ENCODE assay signal across 9 cellular contexts in genomic region chr1:67162954-67163353, GRCh38. TPM values are rescaled to one million over a fixed set of nuclear protein-coding genes. Genes with fewer than 3 reads are reported as not detected.
DNase-seq lines count a peak whose midpoint lies in the region; ATAC-seq and TF ChIP-seq lines count a peak whose summit lies in the region.
"Had no signal": no experiment of that assay in that cellular context is flagged by ENCODE, and none has a peak within 500 bp of the region (broad histone marks: within the 10 kb centered on the region; RNA-seq: fewer than 3 reads in every experiment).

No MANE protein-coding gene starts in this region.

- peak overlapping the region; percentile 78 to 99 for H3K27ac Mint-ChIP-seq in activated naive CD4-positive, alpha-beta T cell treated with anti-CD3 and anti-CD28 coated beads, Interleukin-2, amount 50 U/mL, for 72 hours

- H3K36me3 Mint-ChIP-seq in activated naive CD4-positive, alpha-beta T cell treated with anti-CD3 and anti-CD28 coated beads, Interleukin-2, amount 50 U/mL, for 72 hours: peaks cover 0 to 25% of the 10 kb centered on the region in 2 donors

- H3K9me3 Mint-ChIP-seq in activated naive CD4-positive, alpha-beta T cell treated with anti-CD3 and anti-CD28 coated beads, Interleukin-2, amount 50 U/mL, for 72 hours: no peaks in the 10 kb centered on the region

- TF ChIP-seq POLR2A in gastroesophageal sphincter (IDR thresholded peaks at IDR 0.05): no peak

- WGBS in psoas muscle, 3 donors: 76 to 85% (median 80%) methylated on average over 2 of the region's 2 CpGs
- WGBS in gastroesophageal sphincter (ENCODE audit: low coverage in 1 of 2), 2 donors: 78% methylated on average over 1 of the region's 2 CpGs; no CpG with 5 or more reads in 1 of the 2 donors

- intact Hi-C loops in psoas muscle (cut with DNase I): no loop called here

- TF ChIP-seq EP300 in gastroesophageal sphincter (IDR thresholded peaks at IDR 0.05): no peak

- ATAC-seq in HG03565 (IDR thresholded peaks at IDR 0.05; ENCODE audit: unreplicated experiment): peak; percentile 63
- ATAC-seq in activated naive CD4-positive, alpha-beta T cell treated with anti-CD3 and anti-CD28 coated beads, Interleukin-2, amount 50 U/mL, for 72 hours: peak; percentile 76 to 83
- ATAC-seq in stimulated activated naive CD8-positive, alpha-beta T cell treated with anti-CD3 and anti-CD28 coated beads, Interleukin-15, Interleukin-2, amounts not matched to agents 100 U/mL and 50 U/mL, for 24 hours: peak; percentile 83
- no peak for ATAC-seq in psoas muscle
- no peak for ATAC-seq in gastroesophageal sphincter

- H3K4me1 ChIP-seq in psoas muscle (no peaks in the 10 kb centered on the region), gastroesophageal sphincter (no peaks in the 10 kb centered on the region)
- H3K4me1 ChIP-seq: BLaER1 treated with 17β-estradiol and CSF1 and Interleukin-3, amounts not matched to agents 10 nM and 100 nM had no signal

- peak; percentile 52 for DNase-seq in activated naive CD4-positive, alpha-beta T cell treated with Interleukin-2 at 50 U/mL for 16 hours
- DNase-seq in activated naive CD4-positive, alpha-beta T cell (lab: John Stamatoyannopoulos, UW): no peak
- peak; percentile 56 to 69 for DNase-seq in activated naive CD4-positive, alpha-beta T cell treated with anti-CD3 and anti-CD28 coated beads, Interleukin-2, amount 50 U/mL, for 72 hours (ENCODE audit: low spot score in 2 of 2)
- peak; percentile 52 for DNase-seq in stimulated activated naive CD8-positive, alpha-beta T cell treated with anti-CD3 and anti-CD28 coated beads, Interleukin-15, Interleukin-2, amounts not matched to agents 100 U/mL and 50 U/mL, for 24 hours
- DNase-seq in psoas muscle (no peak), NCI-H187 treated with DMSO at 0.1 percent for 48 hours (lab: John Stamatoyannopoulos, UW) (no peak)

- no peaks in the 10 kb centered on the region for H3K27me3 ChIP-seq in psoas muscle (ENCODE audit: insufficient read depth in 3 of 3, low read length in 2 of 3)
- H3K27me3 ChIP-seq in gastroesophageal sphincter: peaks cover 3% of the 10 kb centered on the region
- H3K27me3 ChIP-seq: BLaER1 treated with 17β-estradiol and CSF1 and Interleukin-3, amounts not matched to agents 10 nM and 100 nM had no signal

- H3K9me3 ChIP-seq in psoas muscle: no peaks in the 10 kb centered on the region
- H3K9me3 ChIP-seq in gastroesophageal sphincter: no peaks in the 10 kb centered on the region

- H3K4me3 ChIP-seq in psoas muscle (no peak overlapping the region), gastroesophageal sphincter (no peak overlapping the region)
- H3K4me3 ChIP-seq: BLaER1 treated with 17β-estradiol and CSF1 and Interleukin-3, amounts not matched to agents 10 nM and 100 nM had no signal

- no peaks in the 10 kb centered on the region for H3K36me3 ChIP-seq in psoas muscle (ENCODE audit: insufficient read depth in 1 of 2, low read depth in 1 of 2)
- no peaks in the 10 kb centered on the region for H3K36me3 ChIP-seq in gastroesophageal sphincter
- H3K36me3 ChIP-seq: BLaER1 treated with 17β-estradiol and CSF1 and Interleukin-3, amounts not matched to agents 10 nM and 100 nM had no signal

- H3K27ac ChIP-seq in psoas muscle: no peak overlapping the region
- H3K27ac ChIP-seq in gastroesophageal sphincter: no peak overlapping the region
- H3K27ac ChIP-seq: BLaER1 treated with 17β-estradiol and CSF1 and Interleukin-3, amounts not matched to agents 10 nM and 100 nM had no signal

- TF ChIP-seq CTCF in psoas muscle (IDR thresholded peaks at IDR 0.05): no peak
- TF ChIP-seq CTCF in gastroesophageal sphincter (IDR thresholded peaks at IDR 0.05): no peak

RNA-seq across cellular contexts. Expression of gene IL23R, which starts 3.3 kb away (rescaled TPM):
- 10 to 100 TPM in 1 of 2 donors, under 1 TPM in 1; 0.87 to 15.6 TPM for total RNA-seq in activated naive CD4-positive, alpha-beta T cell treated with anti-CD3 and anti-CD28 coated beads, Interleukin-2, amount 50 U/mL, for 72 hours
- not detected for total RNA-seq in psoas muscle
- not detected for polyA plus RNA-seq in psoas muscle
- total RNA-seq in gastroesophageal sphincter: not detected

RNA-seq across cellular contexts. Expression of gene C1orf141, which starts 28.2 kb away (rescaled TPM):
- total RNA-seq in activated naive CD4-positive, alpha-beta T cell treated with anti-CD3 and anti-CD28 coated beads, Interleukin-2, amount 50 U/mL, for 72 hours: under 1 TPM in 1 of 2 donors, not detected in 1; 0.41 TPM
- total RNA-seq in psoas muscle: not detected
- polyA plus RNA-seq in psoas muscle: not detected
- total RNA-seq in gastroesophageal sphincter: not detected

Comparison
In these comparisons a context has a peak if more than half of its experiments do, and no peak if none do; other contexts are left out.
1. DNase-seq: peak in activated naive CD4-positive, alpha-beta T cell treated with Interleukin-2 at 50 U/mL for 16 hours (single experiment), activated naive CD4-positive, alpha-beta T cell treated with anti-CD3 and anti-CD28 coated beads, Interleukin-2, amount 50 U/mL, for 72 hours (2 of 2) and stimulated activated naive CD8-positive, alpha-beta T cell treated with anti-CD3 and anti-CD28 coated beads, Interleukin-15, Interleukin-2, amounts not matched to agents 100 U/mL and 50 U/mL, for 24 hours (single experiment); none in activated naive CD4-positive, alpha-beta T cell (0 of 4), psoas muscle (0 of 2) and NCI-H187 treated with DMSO at 0.1 percent for 48 hours (single experiment).
2. ATAC-seq: peak in HG03565 (single experiment), activated naive CD4-positive, alpha-beta T cell treated with anti-CD3 and anti-CD28 coated beads, Interleukin-2, amount 50 U/mL, for 72 hours (2 of 2) and stimulated activated naive CD8-positive, alpha-beta T cell treated with anti-CD3 and anti-CD28 coated beads, Interleukin-15, Interleukin-2, amounts not matched to agents 100 U/mL and 50 U/mL, for 24 hours (single experiment); none in psoas muscle (0 of 4) and gastroesophageal sphincter (single experiment).